Comparison of ENCODE assay signal across 17 cellular contexts in the genomic region with DNA sequence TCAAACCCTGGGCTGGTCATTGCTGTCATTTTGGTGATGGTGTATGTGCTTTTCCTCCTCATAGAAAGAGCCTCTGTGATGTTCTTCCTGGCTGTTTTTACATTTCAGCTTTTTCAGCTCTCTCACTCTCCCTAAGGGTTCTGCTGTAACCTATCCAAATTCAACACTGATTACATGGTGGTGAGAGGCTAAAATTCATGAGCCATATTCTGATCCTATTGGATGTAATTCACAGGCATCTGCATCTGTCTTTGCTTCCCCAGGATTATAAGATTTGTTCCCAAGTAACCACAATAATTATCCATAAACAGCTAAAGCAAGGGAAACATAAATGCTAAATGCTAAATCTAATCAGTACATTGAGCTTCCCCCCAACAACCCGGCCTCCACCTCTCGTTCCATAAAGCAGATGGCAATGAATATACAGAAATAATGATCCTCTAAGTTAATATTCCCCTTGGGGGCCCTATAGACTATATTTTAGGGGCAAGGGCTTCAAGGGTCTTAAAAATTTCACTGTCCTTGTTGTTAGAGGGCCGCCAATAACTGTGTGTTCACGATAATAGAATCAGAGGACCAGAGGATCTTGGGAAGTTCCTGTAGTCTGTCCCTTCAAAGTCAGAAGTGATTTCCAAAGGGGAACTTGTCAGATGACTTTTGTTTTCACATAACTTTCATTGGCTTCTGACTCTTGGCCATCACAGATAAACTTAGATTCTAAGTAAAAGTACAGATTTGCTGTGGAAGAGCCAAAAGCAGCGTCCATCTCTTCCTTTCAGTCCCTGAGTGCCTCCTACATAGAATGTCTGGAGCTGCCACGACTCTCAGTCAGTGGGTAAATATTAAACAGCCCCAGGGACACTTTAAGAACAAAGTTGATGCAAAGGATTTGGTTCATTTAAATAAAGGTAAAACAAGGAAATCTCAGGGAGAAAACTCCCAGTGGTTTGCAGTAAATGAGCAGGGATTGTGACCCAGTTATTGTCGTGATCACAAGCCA.
DNase-seq lines count a peak whose midpoint lies in the region; ATAC-seq and TF ChIP-seq lines count a peak whose summit lies in the region.
"Had no signal": no experiment of that assay in that cellular context is flagged by ENCODE, and none has a peak within 500 bp of the region (broad histone marks: within the 10 kb centered on the region; RNA-seq: fewer than 3 reads in every experiment).

No MANE protein-coding gene starts in this region.

- peaks cover 9% of the 10 kb centered on the region for H3K4me1 ChIP-seq in lower lobe of right lung
- peaks cover 9 to 37% (median 17%) of the 10 kb centered on the region in 4 donors for H3K4me1 ChIP-seq in stomach

- H3K9me3 ChIP-seq in lower lobe of right lung (no peaks in the 10 kb centered on the region), stomach (no peaks in the 10 kb centered on the region)

- intact Hi-C loops in lower lobe of right lung (cut with DNase I) (loop anchor here (10.0 kb wide), 1 partner anchor 532 kb away; no protein-coding TSS in a partner anchor), stomach (cut with DNase I; ENCODE audit: low total_unique reads) (no loop called here)

- TF ChIP-seq CTCF in fibroblast of mammary gland (conservative IDR thresholded peaks at IDR 0.05; ENCODE audit: control insufficient read depth, insufficient read depth, low read depth, low read length) (no peak), lower lobe of right lung (IDR thresholded peaks at IDR 0.05) (no peak), stomach (IDR thresholded peaks at IDR 0.05) (no peak)

- H3K36me3 ChIP-seq in lower lobe of right lung (no peaks in the 10 kb centered on the region), stomach (no peaks in the 10 kb centered on the region)

- H3K27me3 ChIP-seq in lower lobe of right lung (ENCODE audit: low read depth) (no peaks in the 10 kb centered on the region), stomach (no peaks in the 10 kb centered on the region)
- H3K27me3 ChIP-seq: dorsolateral prefrontal cortex had no signal

- WGBS in stomach, 5 donors, result 39 to 51% (median 41%) methylated on average over 7 of the region's 7 CpGs

- H3K27ac ChIP-seq in lower lobe of right lung (peak overlapping the region; percentile 51), stomach (peak overlapping the region; percentile 54 to 84 (median 70))
- H3K27ac ChIP-seq: dorsolateral prefrontal cortex had no signal

- ATAC-seq in lower lobe of right lung (peak in 1 of 2 donors; percentile 34), HG02870 (IDR thresholded peaks at IDR 0.05; ENCODE audit: unreplicated experiment) (no peak)
- ATAC-seq: stimulated activated naive CD8-positive, alpha-beta T cell treated with anti-CD3 and anti-CD28 coated beads, Interleukin-15, amount 100 ng/mL, for 72 hours; T-helper 17 cell had no signal

- no peak for TF ChIP-seq EP300 in stomach (IDR thresholded peaks at IDR 0.05)

- peak; percentile 38 for DNase-seq in OCI-M1 (lab: John Stamatoyannopoulos, UW)
- peak; percentile 41 for DNase-seq in fibroblast of mammary gland (ENCODE audit: low read depth)
- no peak for DNase-seq in lower lobe of right lung
- DNase-seq in stomach, result no peak
- DNase-seq in DMS153 treated with DMSO at 0.1 percent for 48 hours (lab: John Stamatoyannopoulos, UW; ENCODE audit: unreplicated experiment), result no peak
- DNase-seq in activated CD4-positive, alpha-beta T cell treated with anti-CD3 and anti-CD28 coated beads for 1 hour, result no peak
- DNase-seq in medulla oblongata (ENCODE audit: extremely low spot score), result no peak
- DNase-seq: activated B cell treated with CpG ODN at 0.5 μM for 24 hours; AML-193; dorsolateral prefrontal cortex; MV-4-11; NCI-H774; occipital lobe; stimulated activated CD4-positive, alpha-beta T cell treated with anti-CD3 and anti-CD28 coated beads, Interleukin-12 subunit alpha, Interleukin-12 subunit beta, amount 100 ng/mL, for 4 hours; stimulated activated naive CD8-positive, alpha-beta T cell treated with anti-CD3 and anti-CD28 coated beads, Interleukin-15, amount 100 ng/mL, for 72 hours; T-helper 17 cell had no signal

- H3K4me3 ChIP-seq in fibroblast of mammary gland (ENCODE audit: control insufficient read depth, low read depth, low read length) (no peak overlapping the region), lower lobe of right lung (no peak overlapping the region), stomach (no peak overlapping the region)
- H3K4me3 ChIP-seq: dorsolateral prefrontal cortex had no signal

- TF ChIP-seq POLR2A in stomach (IDR thresholded peaks at IDR 0.05), result no peak

Comparison
In these comparisons a context has a peak if more than half of its experiments do, and no peak if none do; other contexts are left out.
1. DNase-seq: peak in OCI-M1 (single experiment) and fibroblast of mammary gland (single experiment); none in lower lobe of right lung (single experiment), stomach (single experiment), DMS153 treated with DMSO at 0.1 percent for 48 hours (single experiment), activated CD4-positive, alpha-beta T cell treated with anti-CD3 and anti-CD28 coated beads for 1 hour (single experiment) and medulla oblongata (single experiment).